Comparison of ENCODE assay signal across 8 cellular contexts in the genomic region with DNA sequence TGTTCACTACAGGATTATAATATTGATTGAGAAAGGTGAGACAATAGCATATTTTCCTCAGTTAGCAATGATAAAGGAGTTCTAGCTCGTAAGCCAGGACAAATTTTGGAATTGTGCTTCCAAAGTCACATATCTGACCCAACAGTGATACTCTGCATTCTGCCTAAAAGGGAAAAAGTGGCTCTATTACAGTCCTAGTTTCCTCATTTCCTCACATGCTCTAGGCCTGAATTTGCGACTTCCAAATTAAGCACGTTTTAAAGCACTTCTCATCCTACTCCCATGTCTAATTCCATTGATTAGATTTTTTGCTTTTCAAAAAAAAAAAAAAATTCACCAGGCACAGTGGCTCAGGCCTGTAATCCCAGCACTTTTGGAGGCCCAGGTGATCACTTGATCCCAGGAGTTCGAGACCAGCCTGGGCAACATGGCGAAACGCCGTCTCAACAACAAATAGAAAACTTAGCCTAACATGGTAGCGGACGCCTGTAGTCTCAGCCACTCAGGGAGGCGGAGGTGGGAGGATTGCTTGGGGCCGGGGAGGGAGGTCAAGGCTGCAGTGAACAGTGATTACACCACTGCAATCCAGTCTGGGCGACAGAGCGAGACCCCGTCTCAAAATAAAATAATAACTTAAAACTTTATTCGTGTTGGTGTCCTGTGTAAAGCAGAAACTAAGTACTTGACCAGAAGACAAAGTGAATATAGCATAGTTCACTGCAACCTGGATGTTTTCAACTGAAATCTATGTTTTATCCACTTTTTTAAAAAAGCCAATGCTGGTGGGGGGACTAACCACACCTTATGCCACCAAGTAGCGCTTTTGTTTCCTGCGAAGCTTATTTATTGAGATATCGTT. TPM values are rescaled to one million over a fixed set of nuclear protein-coding genes. Genes with fewer than 3 reads are reported as not detected.
DNase-seq lines count a peak whose midpoint lies in the region; ATAC-seq and TF ChIP-seq lines count a peak whose summit lies in the region.

No MANE protein-coding gene starts in this region.

- peak overlapping the region; percentile 95 to 99 for H3K4me3 Mint-ChIP-seq in CD14-positive monocyte
- peak overlapping the region; percentile 95 for H3K4me3 Mint-ChIP-seq in HFFc6
- peak overlapping the region; percentile 99 for H3K4me3 Mint-ChIP-seq in activated naive CD8-positive, alpha-beta T cell treated with anti-CD3 and anti-CD28 coated beads for 36 hours

- H3K27me3 ChIP-seq in left lung, result no peaks in the 10 kb centered on the region
- no peaks in the 10 kb centered on the region for H3K27me3 ChIP-seq in upper lobe of left lung

- H3K36me3 Mint-ChIP-seq in CD14-positive monocyte, result peaks cover 2 to 7% of the 10 kb centered on the region in 2 donors
- no peaks in the 10 kb centered on the region for H3K36me3 Mint-ChIP-seq in HFFc6 (ENCODE audit: low read depth)
- H3K36me3 Mint-ChIP-seq in activated naive CD8-positive, alpha-beta T cell treated with anti-CD3 and anti-CD28 coated beads for 36 hours, result peaks cover 15% of the 10 kb centered on the region

- WGBS in upper lobe of left lung, 2 donors, result 66 to 67% methylated on average over 18 of the region's 18 CpGs

- H3K27ac Mint-ChIP-seq in CD14-positive monocyte (peak overlapping the region in 5 of 7 donors; percentile 53 to 99 (median 97)), HFFc6 (no peak overlapping the region; the same call in 1 of the 2 replicates)
- H3K27ac Mint-ChIP-seq in activated naive CD8-positive, alpha-beta T cell treated with anti-CD3 and anti-CD28 coated beads for 36 hours, result peak overlapping the region; percentile 99

- no peak for DNase-seq in CD14-positive monocyte (ENCODE audit: low spot score)
- no peak for DNase-seq in HFFc6
- DNase-seq in activated naive CD8-positive, alpha-beta T cell treated with anti-CD3 and anti-CD28 coated beads for 36 hours, result no peak
- peak in 1 of 2 donors; percentile 36 for DNase-seq in left lung
- no peak for DNase-seq in upper lobe of left lung
- DNase-seq in HuH-7.5 (ENCODE audit: low spot score), result no peak
- DNase-seq in stimulated activated CD4-positive, alpha-beta T cell treated with anti-CD3 and anti-CD28 coated beads, Interleukin-4, amount 100 ng/mL, for 1 hour, result no peak
- no peak for DNase-seq in cerebellar nuclear complex (lab: John Stamatoyannopoulos, UW)

- H3K9me3 Mint-ChIP-seq in CD14-positive monocyte, result peaks cover 0 to 3% (median 0%) of the 10 kb centered on the region in 7 donors
- H3K9me3 Mint-ChIP-seq in HFFc6, result no peaks in the 10 kb centered on the region
- no peaks in the 10 kb centered on the region for H3K9me3 Mint-ChIP-seq in activated naive CD8-positive, alpha-beta T cell treated with anti-CD3 and anti-CD28 coated beads for 36 hours

- no peak for TF ChIP-seq POLR2A in upper lobe of left lung (IDR thresholded peaks at IDR 0.05)

- ATAC-seq in left lung (no peak), upper lobe of left lung (ENCODE audit: low FRiP score in 2 of 2) (no peak)

- TF ChIP-seq EP300 in upper lobe of left lung (IDR thresholded peaks at IDR 0.05), result no peak

- peaks cover 0 to 4% (median 0%) of the 10 kb centered on the region in 3 donors for H3K27me3 Mint-ChIP-seq in CD14-positive monocyte (ENCODE audit: low read depth in 3 of 3)
- no peaks in the 10 kb centered on the region for H3K27me3 Mint-ChIP-seq in HFFc6 (ENCODE audit: insufficient read depth)
- no peaks in the 10 kb centered on the region for H3K27me3 Mint-ChIP-seq in activated naive CD8-positive, alpha-beta T cell treated with anti-CD3 and anti-CD28 coated beads for 36 hours

- H3K36me3 ChIP-seq in left lung (no peaks in the 10 kb centered on the region), upper lobe of left lung (no peaks in the 10 kb centered on the region)

- H3K9me3 ChIP-seq in left lung, result no peaks in the 10 kb centered on the region
- H3K9me3 ChIP-seq in upper lobe of left lung, result no peaks in the 10 kb centered on the region

- TF ChIP-seq CTCF in CD14-positive monocyte (IDR thresholded peaks at IDR 0.05), result no peak
- TF ChIP-seq CTCF in HFFc6 (IDR thresholded peaks at IDR 0.05), result no peak
- TF ChIP-seq CTCF in left lung (IDR thresholded peaks at IDR 0.05), result no peak
- no peak for TF ChIP-seq CTCF in upper lobe of left lung (IDR thresholded peaks at IDR 0.05)

- H3K4me1 ChIP-seq in left lung (peaks cover 6 to 45% of the 10 kb centered on the region in 2 donors), upper lobe of left lung (peaks cover 8 to 28% (median 20%) of the 10 kb centered on the region in 4 donors)

- H3K4me1 Mint-ChIP-seq in CD14-positive monocyte, result peaks cover 31% of the 10 kb centered on the region
- H3K4me1 Mint-ChIP-seq in HFFc6 (ENCODE audit: low read depth), result peaks cover 14% of the 10 kb centered on the region
- H3K4me1 Mint-ChIP-seq in activated naive CD8-positive, alpha-beta T cell treated with anti-CD3 and anti-CD28 coated beads for 36 hours, result peaks cover 27% of the 10 kb centered on the region

- H3K4me3 ChIP-seq in left lung (peak overlapping the region; percentile 88 to 91), upper lobe of left lung (peak overlapping the region in 3 of 4 donors; percentile 68 to 86 (median 77))

- H3K27ac ChIP-seq in left lung (peak overlapping the region; percentile 98 to 99), upper lobe of left lung (peak overlapping the region; percentile 95 to 99 (median 97))

- intact Hi-C loops in CD14-positive monocyte (cut with micrococcal nuclease), result no loop called here
- intact Hi-C loops in left lung (cut with DNase I), result no loop called here

RNA-seq across cellular contexts. Expression of a gene that starts 1.5 kb away (rescaled TPM):
- 1 to 10 TPM; 1.3 to 2.5 TPM for polyA plus RNA-seq in CD14-positive monocyte
- 1 to 10 TPM; 5.8 to 7.7 (median 6.7) TPM for total RNA-seq in HFFc6 (2021; fragmentation: NEBNext Ultra II Directional; extraction: Animal tissue kit (Norgen Biotek cat#: 25700))
- 10 to 100 TPM; 18.5 to 20.1 TPM for total RNA-seq in activated naive CD8-positive, alpha-beta T cell treated with anti-CD3 and anti-CD28 coated beads for 36 hours
- 10 to 100 TPM; 11.3 to 14.3 TPM for total RNA-seq in left lung
- total RNA-seq in upper lobe of left lung, result 10 to 100 TPM in 5 of 6 donors, 1 to 10 TPM in 1; 8.1 to 29.6 (median 13.0) TPM

RNA-seq across cellular contexts. Expression of a gene that starts 13.2 kb away (rescaled TPM):
- polyA plus RNA-seq in CD14-positive monocyte, result 10 to 100 TPM; 50.9 to 56.7 TPM
- total RNA-seq in HFFc6 (2021; fragmentation: NEBNext Ultra II Directional; extraction: Animal tissue kit (Norgen Biotek cat#: 25700)), result 10 to 100 TPM; 59.6 to 85.4 (median 73.9) TPM
- total RNA-seq in activated naive CD8-positive, alpha-beta T cell treated with anti-CD3 and anti-CD28 coated beads for 36 hours, result 100 to 1,000 TPM; 166 to 176 TPM
- 10 to 100 TPM; 28.0 to 49.5 TPM for total RNA-seq in left lung
- 10 to 100 TPM in 4 of 6 donors, 1 to 10 TPM in 2; 2.1 to 35.8 (median 14.4) TPM for total RNA-seq in upper lobe of left lung
